In the genomic region with DNA sequence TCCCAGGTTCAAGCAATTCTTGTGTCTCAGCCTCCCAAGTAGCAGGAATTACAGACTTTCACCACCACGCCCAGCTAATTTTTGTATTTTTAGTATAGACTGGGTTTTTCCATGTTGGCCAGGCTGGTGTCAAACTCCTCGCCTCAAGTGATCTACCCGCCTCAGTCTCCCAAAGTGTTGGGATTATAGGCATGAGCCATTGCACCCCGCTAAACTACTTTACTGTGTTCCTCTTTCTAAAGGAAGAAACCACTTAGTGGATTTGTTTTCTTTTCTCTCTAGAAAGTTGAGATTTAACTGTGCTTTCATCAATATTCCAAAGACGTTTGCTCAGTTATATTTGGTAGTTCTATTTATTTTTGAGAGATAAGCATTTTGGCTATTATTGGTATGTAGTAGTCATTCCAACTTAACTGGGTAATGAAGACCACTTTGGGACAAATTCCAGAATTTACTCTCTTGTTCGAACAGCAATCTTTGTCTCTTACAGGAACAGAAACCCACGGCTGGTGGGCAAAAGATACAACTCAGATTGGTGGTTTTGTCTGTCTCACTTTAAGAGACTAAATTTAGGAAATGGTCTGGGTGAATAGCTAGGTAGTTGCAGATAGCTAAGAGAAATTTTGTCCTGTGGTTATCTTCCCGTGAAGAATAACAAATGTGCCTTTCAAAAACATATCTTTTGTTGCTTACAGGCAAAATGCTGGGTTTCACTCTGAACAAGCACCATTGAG, we compare ENCODE assay signal across 1 cellular context.
TF ChIP-seq lines count a peak whose summit lies in the region.

No MANE protein-coding gene starts in this region.

TF ChIP-seq in endothelial cell of umbilical vein, 7 proteins besides CTCF, POLR2A, EP300 and RAD21:
- TF ChIP-seq, protein P1, sequence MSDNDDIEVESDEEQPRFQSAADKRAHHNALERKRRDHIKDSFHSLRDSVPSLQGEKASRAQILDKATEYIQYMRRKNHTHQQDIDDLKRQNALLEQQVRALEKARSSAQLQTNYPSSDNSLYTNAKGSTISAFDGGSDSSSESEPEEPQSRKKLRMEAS (IDR thresholded peaks at IDR 0.05; ENCODE audit: insufficient read depth, insufficient read length): no peak
- TF ChIP-seq GATA2 (IDR thresholded peaks at IDR 0.05; ENCODE audit: insufficient read depth, insufficient read length, low read depth, low read length): no peak
- no peak for TF ChIP-seq FOS (IDR thresholded peaks at IDR 0.05; ENCODE audit: borderline replicate concordance, insufficient read depth, low read length)
- no peak for TF ChIP-seq MYC (IDR thresholded peaks at IDR 0.05; ENCODE audit: low read depth, low read length)
